ENCODE assay signal across 1 cellular context in the genomic region with DNA sequence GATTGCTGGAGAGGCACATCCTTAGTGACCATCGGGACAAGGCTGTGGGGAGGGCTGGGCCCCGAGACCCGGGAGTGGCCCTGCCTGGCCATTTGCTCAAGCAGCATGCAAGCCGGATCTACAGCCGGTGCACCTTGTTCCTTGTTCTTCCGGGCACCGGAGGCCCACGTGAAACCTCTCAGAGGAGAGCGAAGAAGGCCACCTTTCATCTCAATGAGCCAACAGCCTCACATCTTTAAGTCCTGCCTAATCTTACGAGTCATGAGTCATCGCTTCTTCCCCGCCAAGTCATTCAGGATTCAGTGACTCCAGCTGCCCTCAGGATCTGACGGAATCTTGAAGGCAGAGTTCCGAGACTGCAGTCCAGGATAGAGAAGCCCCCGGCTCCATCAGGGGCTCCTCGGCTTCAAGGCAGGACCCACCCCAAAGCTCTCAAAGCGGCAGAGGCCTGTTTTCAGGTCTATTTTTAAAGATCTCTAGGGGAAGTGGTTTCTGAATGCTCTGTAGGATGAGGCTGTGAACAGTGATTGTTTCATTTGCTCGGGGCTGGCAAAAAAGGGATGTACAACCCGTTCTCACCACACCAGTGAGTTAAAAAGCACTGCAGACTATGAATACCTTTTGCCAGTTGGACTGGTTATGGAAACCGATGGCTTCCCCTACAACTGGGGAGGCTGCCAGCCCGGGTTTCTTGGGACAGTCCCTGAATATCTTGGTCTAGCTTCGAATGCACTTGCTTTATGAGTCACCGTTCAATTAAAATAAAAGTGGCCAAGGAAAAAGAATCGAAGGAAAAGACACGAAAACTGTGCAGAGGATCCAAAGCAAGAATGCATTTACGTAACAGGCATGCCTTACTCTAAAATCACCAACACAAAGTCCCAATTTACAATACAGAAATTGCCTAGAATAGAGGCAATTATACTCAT.
TF ChIP-seq lines count a peak whose summit lies in the region.

No MANE protein-coding gene starts in this region.

TF ChIP-seq in K562, 482 proteins besides CTCF, POLR2A, EP300 and RAD21 (continued from another document):
- TF ChIP-seq ZNF274 (IDR thresholded peaks at IDR 0.05; ENCODE audit: borderline replicate concordance, low read depth, low read length) (no peak), FOS (IDR thresholded peaks at IDR 0.05; ENCODE audit: extremely low read depth, insufficient read length) (peak; percentile 59), ZNF449 (CRISPR knock-in tag; IDR thresholded peaks at IDR 0.05) (no peak), SPI1 (IDR thresholded peaks at IDR 0.05; ENCODE audit: borderline replicate concordance, low read depth, low read length) (peak; percentile 13; the same call in 1 of the 2 replicates), ZNF384 (IDR thresholded peaks at IDR 0.05; ENCODE audit: low read depth, low read length) (peak; percentile 56; the same call in 1 of the 2 replicates), KAT7 (CRISPR knock-in tag; IDR thresholded peaks at IDR 0.05; ENCODE audit: borderline replicate concordance) (no peak), CREM (IDR thresholded peaks at IDR 0.05; ENCODE audit: low read depth) (peak; percentile 67), MAFK (IDR thresholded peaks at IDR 0.05; ENCODE audit: low read length) (peak; percentile 75)
